In the genomic region with DNA sequence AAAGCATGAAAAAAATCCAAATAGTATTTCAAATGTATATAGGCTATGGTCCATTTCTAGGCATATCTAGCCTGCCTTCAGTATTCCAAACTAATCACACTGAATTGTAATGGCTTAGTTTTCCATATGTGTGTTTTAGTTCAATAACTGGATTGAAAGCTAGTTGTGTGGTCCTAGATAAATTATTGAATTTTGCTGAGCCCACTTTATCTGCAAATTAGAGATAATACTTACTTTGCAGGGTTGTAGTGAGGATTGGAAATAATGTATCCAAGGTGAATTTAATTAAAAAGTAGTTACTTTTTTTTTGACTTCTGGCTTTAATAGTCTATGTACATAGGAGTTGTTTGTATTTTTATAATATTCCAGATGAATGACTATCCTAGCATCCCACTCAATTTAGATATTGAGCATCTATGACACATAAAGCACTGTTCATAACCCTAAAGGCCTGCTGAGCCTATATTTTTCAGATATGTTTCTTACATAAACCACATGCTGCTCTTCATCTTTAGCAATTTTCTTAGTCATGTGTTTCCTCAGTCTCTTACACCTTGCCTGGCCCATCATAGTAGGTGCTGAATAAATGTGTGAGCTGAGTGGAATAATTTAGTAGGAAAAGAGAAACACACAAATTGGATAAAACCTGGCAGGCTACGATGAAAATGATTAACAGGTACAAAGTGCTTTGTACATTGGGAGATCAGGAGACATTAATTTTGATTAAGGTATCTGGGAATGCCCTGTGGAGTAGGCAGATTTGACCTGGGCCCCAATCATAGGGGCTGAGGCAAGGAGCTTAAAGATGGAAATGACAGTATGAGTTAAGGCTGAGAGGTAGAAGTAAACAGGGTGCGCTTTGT, we compare ENCODE assay signal across 1 cellular context.
TF ChIP-seq lines count a peak whose summit lies in the region.

No MANE protein-coding gene starts in this region.

TF ChIP-seq in H1, 55 proteins besides CTCF, POLR2A, EP300 and RAD21:
- TF ChIP-seq BCL11A (IDR thresholded peaks at IDR 0.05; ENCODE audit: low read depth in 2 of 2, low read length in 2 of 2) = no peak
- TF ChIP-seq TEAD4 (IDR thresholded peaks at IDR 0.05; ENCODE audit: low read depth, low read length) = no peak
- no peak for TF ChIP-seq SIN3A (conservative IDR thresholded peaks at IDR 0.05 in 1 of 2, IDR thresholded peaks at IDR 0.05 in 1 of 2; ENCODE audit: low read depth in 1 of 2, low read length in 2 of 2)
- TF ChIP-seq CBX8 (IDR thresholded peaks at IDR 0.05; ENCODE audit: borderline replicate concordance, low read depth, low read length) = no peak
- TF ChIP-seq TBP (IDR thresholded peaks at IDR 0.05; ENCODE audit: low read depth, low read length) = no peak
- no peak for TF ChIP-seq KDM4A (IDR thresholded peaks at IDR 0.05; ENCODE audit: low read depth, low read length, severe bottlenecking)
- no peak for TF ChIP-seq RFX5 (IDR thresholded peaks at IDR 0.05; ENCODE audit: borderline replicate concordance, low read depth, low read length)
- no peak for TF ChIP-seq E2F6 (IDR thresholded peaks at IDR 0.05)
- TF ChIP-seq RNF2 (IDR thresholded peaks at IDR 0.05; ENCODE audit: borderline replicate concordance, low read depth, low read length, missing control alignments, poor library complexity, severe bottlenecking) = no peak
- TF ChIP-seq JUN (IDR thresholded peaks at IDR 0.05; ENCODE audit: low read depth, low read length) = no peak
- TF ChIP-seq, protein P1, sequence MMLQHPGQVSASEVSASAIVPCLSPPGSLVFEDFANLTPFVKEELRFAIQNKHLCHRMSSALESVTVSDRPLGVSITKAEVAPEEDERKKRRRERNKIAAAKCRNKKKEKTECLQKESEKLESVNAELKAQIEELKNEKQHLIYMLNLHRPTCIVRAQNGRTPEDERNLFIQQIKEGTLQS (IDR thresholded peaks at IDR 0.05; ENCODE audit: insufficient read depth, low read depth, low read length) = no peak
- TF ChIP-seq YY1 (IDR thresholded peaks at IDR 0.05; ENCODE audit: low read depth, low read length) = no peak
- TF ChIP-seq POU5F1 (IDR thresholded peaks at IDR 0.05; ENCODE audit: low read depth, low read length) = no peak
- no peak for TF ChIP-seq GABPA (IDR thresholded peaks at IDR 0.05; ENCODE audit: borderline replicate concordance, insufficient read depth, low read length)
- TF ChIP-seq, protein P2, sequence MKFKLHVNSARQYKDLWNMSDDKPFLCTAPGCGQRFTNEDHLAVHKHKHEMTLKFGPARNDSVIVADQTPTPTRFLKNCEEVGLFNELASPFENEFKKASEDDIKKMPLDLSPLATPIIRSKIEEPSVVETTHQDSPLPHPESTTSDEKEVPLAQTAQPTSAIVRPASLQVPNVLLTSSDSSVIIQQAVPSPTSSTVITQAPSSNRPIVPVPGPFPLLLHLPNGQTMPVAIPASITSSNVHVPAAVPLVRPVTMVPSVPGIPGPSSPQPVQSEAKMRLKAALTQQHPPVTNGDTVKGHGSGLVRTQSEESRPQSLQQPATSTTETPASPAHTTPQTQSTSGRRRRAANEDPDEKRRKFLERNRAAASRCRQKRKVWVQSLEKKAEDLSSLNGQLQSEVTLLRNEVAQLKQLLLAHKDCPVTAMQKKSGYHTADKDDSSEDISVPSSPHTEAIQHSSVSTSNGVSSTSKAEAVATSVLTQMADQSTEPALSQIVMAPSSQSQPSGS (IDR thresholded peaks at IDR 0.05; ENCODE audit: low read length) = no peak
